Comparison of ENCODE assay signal across 14 cellular contexts in genomic region chr14:31414190-31414833, GRCh38. TPM values are rescaled to one million over a fixed set of nuclear protein-coding genes. Genes with fewer than 3 reads are reported as not detected.
DNase-seq lines count a peak whose midpoint lies in the region; ATAC-seq and TF ChIP-seq lines count a peak whose summit lies in the region.
"Had no signal": no experiment of that assay in that cellular context is flagged by ENCODE, and none has a peak within 500 bp of the region (broad histone marks: within the 10 kb centered on the region; RNA-seq: fewer than 3 reads in every experiment).

No MANE protein-coding gene starts in this region.

- H3K4ac ChIP-seq in IMR-90 (ENCODE audit: low read depth, low read length), result no peak overlapping the region

- H3K27ac ChIP-seq in DOHH2 (ENCODE audit: low read depth, low read length), result no peak overlapping the region
- H3K27ac ChIP-seq in IMR-90 (ENCODE audit: insufficient read depth, low read length), result no peak overlapping the region
- H3K27ac ChIP-seq in mammary epithelial cell (ENCODE audit: insufficient read depth, low read depth, low read length), result no peak overlapping the region
- H3K27ac ChIP-seq in transverse colon, result no peak overlapping the region

- no peaks in the 10 kb centered on the region for H3K9me3 ChIP-seq in DOHH2 (ENCODE audit: control insufficient read depth, insufficient read depth, low read length)
- no peaks in the 10 kb centered on the region for H3K9me3 ChIP-seq in IMR-90 (ENCODE audit: control insufficient read depth, insufficient read depth, low read length)
- H3K9me3 ChIP-seq in mammary epithelial cell (replicated peaks; ENCODE audit: insufficient read depth, low read length), result no peaks in the 10 kb centered on the region
- no peaks in the 10 kb centered on the region for H3K9me3 ChIP-seq in transverse colon

- TF ChIP-seq CTCF in DOHH2 (IDR thresholded peaks at IDR 0.05; ENCODE audit: low read depth, low read length, poor library complexity, severe bottlenecking) (no peak), IMR-90 (conservative IDR thresholded peaks at IDR 0.05; ENCODE audit: low read depth, low read length) (no peak), mammary epithelial cell (conservative IDR thresholded peaks at IDR 0.05 in 1 of 2, IDR thresholded peaks at IDR 0.05 in 1 of 2; ENCODE audit: extremely low read depth in 1 of 2, insufficient read depth in 1 of 2, low read depth in 1 of 2, low read length in 2 of 2) (no peak), transverse colon (IDR thresholded peaks at IDR 0.05) (no peak)

- dilution Hi-C loops in IMR-90 (cut with HindIII; ENCODE audit: low sequenced_read_pairs, unreplicated experiment), result no loop called here
- dilution Hi-C loops in mammary epithelial cell (cut with HindIII; ENCODE audit: low sequenced_read_pairs), result no loop called here

- no peak overlapping the region for H2BK5ac ChIP-seq in IMR-90 (ENCODE audit: low read depth, low read length, poor library complexity, severe bottlenecking)

- peak; percentile 30 for DNase-seq in IMR-90
- DNase-seq in mammary epithelial cell, result peak; percentile 23
- peak; percentile 57 for DNase-seq in kidney tubule cell (ENCODE audit: low spot score)
- no peak for DNase-seq in NCI-H446 treated with DMSO at 0.1 percent for 48 hours (lab: John Stamatoyannopoulos, UW)
- no peak for DNase-seq in transverse colon
- DNase-seq: activated effector memory CD4-positive, alpha-beta T cell treated with anti-CD3 and anti-CD28 coated beads, Interleukin-2, amount 50 U/mL, for 16 hours; hypothalamus; mesendoderm; NCI-H1105 treated with DMSO at 0.1 percent for 48 hours; NCI-H345; stimulated activated CD4-positive, alpha-beta T cell treated with anti-CD3 and anti-CD28 coated beads, Interleukin-2, amount 100 ng/mL, for 24 hours had no signal

- no peak overlapping the region for H2BK15ac ChIP-seq in IMR-90 (ENCODE audit: low read depth, low read length)

- no TSS peak for BruUV-seq in IMR-90 (replicated peaks; lab: Mats Ljungman, UMichigan)
- BruUV-seq in mammary epithelial cell (replicated peaks; lab: Mats Ljungman, UMichigan), result no TSS peak

- no peak overlapping the region for H4K8ac ChIP-seq in IMR-90 (ENCODE audit: low read depth in 2 of 2, low read length in 2 of 2)

- ATAC-seq in IMR-90 (ENCODE audit: low read depth), result peak; percentile 27; the same call in 1 of the 2 replicates
- ATAC-seq in HG02981 (IDR thresholded peaks at IDR 0.05; ENCODE audit: unreplicated experiment), result no peak
- ATAC-seq in HG03175 (IDR thresholded peaks at IDR 0.05; ENCODE audit: unreplicated experiment), result no peak

- H3K27me3 ChIP-seq in DOHH2 (ENCODE audit: control insufficient read depth, low read length), result no peaks in the 10 kb centered on the region
- H3K27me3 ChIP-seq in IMR-90 (ENCODE audit: control insufficient read depth, insufficient read depth, low read length), result no peaks in the 10 kb centered on the region
- no peaks in the 10 kb centered on the region for H3K27me3 ChIP-seq in mammary epithelial cell (ENCODE audit: insufficient read depth, low read length)
- H3K27me3 ChIP-seq in transverse colon, result no peaks in the 10 kb centered on the region

- H3K9ac ChIP-seq in IMR-90 (ENCODE audit: low read depth, low read length), result no peak overlapping the region
- H3K9ac ChIP-seq in mammary epithelial cell (ENCODE audit: insufficient read depth, low read length), result no peak overlapping the region

- H3K36me3 ChIP-seq in DOHH2 (ENCODE audit: control insufficient read depth, low read length), result no peaks in the 10 kb centered on the region
- no peaks in the 10 kb centered on the region for H3K36me3 ChIP-seq in IMR-90 (ENCODE audit: control insufficient read depth, insufficient read depth, low read length)
- no peaks in the 10 kb centered on the region for H3K36me3 ChIP-seq in mammary epithelial cell (ENCODE audit: insufficient read depth, low read length)
- no peaks in the 10 kb centered on the region for H3K36me3 ChIP-seq in transverse colon

- no peak overlapping the region for H3K18ac ChIP-seq in IMR-90 (ENCODE audit: low read depth, low read length)

- peaks cover 11% of the 10 kb centered on the region for H3F3A ChIP-seq in DOHH2 (ENCODE audit: control insufficient read depth, insufficient read depth)

- H3K4me3 ChIP-seq in DOHH2 (ENCODE audit: low read length) (no peak overlapping the region), IMR-90 (ENCODE audit: insufficient read depth, low read depth, low read length) (no peak overlapping the region), mammary epithelial cell (replicated peaks in 1 of 3; ENCODE audit: insufficient read depth in 1 of 3, low read depth in 2 of 3, low read length in 3 of 3) (no peak overlapping the region), transverse colon (no peak overlapping the region)

- H4K5ac ChIP-seq in IMR-90 (ENCODE audit: low read depth, low read length), result no peak overlapping the region

- intact Hi-C loops in IMR-90 (cut with micrococcal nuclease) (no loop called here), mammary epithelial cell (cut with micrococcal nuclease) (no loop called here), transverse colon (cut with DNase I; ENCODE audit: low total_unique reads) (loop anchor here (10.0 kb wide), 1 partner anchor 840 kb away; no protein-coding TSS in a partner anchor)

- no peak overlapping the region for H3K23ac ChIP-seq in IMR-90 (ENCODE audit: low read depth, low read length)

- no peak overlapping the region for H2BK20ac ChIP-seq in IMR-90 (ENCODE audit: low read depth, low read length)

- CTCF ChIA-PET in IMR-90 (lab: Yijun Ruan, JAX), result no interaction called here
- CTCF ChIA-PET in mammary epithelial cell (lab: Charles Lee; ENCODE audit: low non-redundant PET), result no interaction called here

- no peaks in the 10 kb centered on the region for H3K9me2 ChIP-seq in DOHH2 (replicated peaks; ENCODE audit: control insufficient read depth, low read length)

- TF ChIP-seq POLR2A in IMR-90 (IDR thresholded peaks at IDR 0.05; ENCODE audit: low read depth, low read length), result no peak
- TF ChIP-seq POLR2A in transverse colon (IDR thresholded peaks at IDR 0.05), result no peak

- no peak for TF ChIP-seq RAD21 in IMR-90 (IDR thresholded peaks at IDR 0.05; ENCODE audit: low read length)

- no peak overlapping the region for H2AK5ac ChIP-seq in IMR-90 (ENCODE audit: low read depth, low read length)

- in situ Hi-C loops in IMR-90 (cut with MboI; ENCODE audit: low sequenced_read_pairs) (no loop called here), mammary epithelial cell (cut with MboI; ENCODE audit: low sequenced_read_pairs in 2 of 2) (no loop called here), transverse colon (cut with MboI; ENCODE audit: low pct_ligation_motif_present in 1 of 4, low pct_unique_long_range_greater_than_20kb in 1 of 4, low sequenced_read_pairs in 3 of 4) (no loop called here)

- no peaks in the 10 kb centered on the region for H4K20me1 ChIP-seq in DOHH2 (ENCODE audit: control insufficient read depth, insufficient read depth, low read depth, low read length)
- H4K20me1 ChIP-seq in IMR-90 (ENCODE audit: insufficient read depth, low read length), result peaks cover 7% of the 10 kb centered on the region; the same call in 1 of the 2 replicates
- H4K20me1 ChIP-seq in mammary epithelial cell (ENCODE audit: insufficient read depth, low read length), result no peaks in the 10 kb centered on the region

- no peak overlapping the region for H2AK9ac ChIP-seq in IMR-90 (replicated peaks; ENCODE audit: low read depth, low read length, poor library complexity)

- H3K79me2 ChIP-seq in DOHH2 (ENCODE audit: control insufficient read depth, low read length), result peaks cover 10% of the 10 kb centered on the region
- H3K79me2 ChIP-seq in mammary epithelial cell (ENCODE audit: insufficient read depth, low read length), result peaks cover 67% of the 10 kb centered on the region

- no peak overlapping the region for H3K56ac ChIP-seq in IMR-90 (ENCODE audit: extremely low read depth, insufficient read depth, low read length)

- POLR2A ChIA-PET in IMR-90 (lab: Charles Lee; ENCODE audit: unreplicated experiment), result no interaction called here

- H4K91ac ChIP-seq in IMR-90 (ENCODE audit: insufficient read depth, low read depth, low read length), result no peak overlapping the region

- no CpG with 5 or more reads among the region's 1 CpG for WGBS in IMR-90 (ENCODE audit: extremely low coverage in 2 of 2, insufficient read length in 1 of 2), 2 experiments
- WGBS in mammary epithelial cell (ENCODE audit: low coverage, missing lambda C conversion rate), result 0% methylated on average over 1 of the region's 1 CpG
- WGBS in transverse colon (ENCODE audit: low coverage in 1 of 2), 2 donors, result 11 to 27% methylated on average over 1 of the region's 1 CpG

- H3K4me1 ChIP-seq in DOHH2 (ENCODE audit: control insufficient read depth, low read length) (peaks cover 36% of the 10 kb centered on the region), IMR-90 (ENCODE audit: control insufficient read depth, insufficient read depth, low read length) (peaks cover 2% of the 10 kb centered on the region; the same call in 1 of the 2 replicates), mammary epithelial cell (ENCODE audit: insufficient read depth, low read length) (peaks cover 8% of the 10 kb centered on the region), transverse colon (peaks cover 9 to 56% (median 14%) of the 10 kb centered on the region in 4 donors)

- H2AFZ ChIP-seq in IMR-90 (replicated peaks; ENCODE audit: low read length, poor library complexity) (no peak overlapping the region), mammary epithelial cell (ENCODE audit: low read depth, low read length) (no peak overlapping the region)

- TF ChIP-seq EP300 in transverse colon (IDR thresholded peaks at IDR 0.05; ENCODE audit: low read depth), result no peak

- H3K14ac ChIP-seq in IMR-90 (replicated peaks; ENCODE audit: low read depth, low read length), result no peak overlapping the region

- H3K9me1 ChIP-seq in IMR-90 (ENCODE audit: insufficient read depth, low read length), result no peaks in the 10 kb centered on the region

- H3K4me2 ChIP-seq in DOHH2 (ENCODE audit: low read length), result 0 out of 2 replicates have a peak overlapping the region, but pooled peaks have one; percentile 5
- no peak overlapping the region for H3K4me2 ChIP-seq in IMR-90 (ENCODE audit: low read depth, low read length)
- peak overlapping the region; percentile 20 for H3K4me2 ChIP-seq in mammary epithelial cell (ENCODE audit: insufficient read depth, low read depth, low read length)

- no peak overlapping the region for H2BK120ac ChIP-seq in IMR-90 (ENCODE audit: low read depth, low read length)

- peaks cover 14 to 45% of the 10 kb centered on the region in 2 experiments for H3K79me1 ChIP-seq in IMR-90 (ENCODE audit: low read depth in 1 of 2, low read length in 2 of 2)

RNA-seq across cellular contexts. Expression of gene HEATR5A, which starts 6.0 kb away (rescaled TPM):
- total RNA-seq in IMR-90 (2012; rRNA removed) (46.4 and 48.9 TPM in 2 replicates), mammary epithelial cell (10 to 100 TPM; 32.1 to 37.5 TPM), transverse colon (10 to 100 TPM; 15.3 to 58.4 (median 38.5) TPM)
- polyA plus RNA-seq in IMR-90 (2012; rRNA removed) (12.6 and 14.0 TPM in 2 replicates), mammary epithelial cell (12.2 TPM)
- polyA plus RNA-seq in IMR-90 (2012; cell fraction: cytosol; rRNA removed), result 3.5 and 4.5 TPM in 2 replicates
- 4.7 and 17.4 TPM in 2 replicates for polyA plus RNA-seq in IMR-90 (2012; cell fraction: nucleus; rRNA removed; ENCODE audit: low replicate concordance)
- 18.1 TPM for polyA minus RNA-seq in mammary epithelial cell

RNA-seq across cellular contexts. Expression of gene DTD2, which starts 43.0 kb away (rescaled TPM):
- total RNA-seq in IMR-90 (2012; rRNA removed), result 24.9 and 46.1 TPM in 2 replicates
- 13.4 and 16.9 TPM in 2 replicates for polyA plus RNA-seq in IMR-90 (2012; rRNA removed)
- polyA plus RNA-seq in IMR-90 (2012; cell fraction: cytosol; rRNA removed), result 8.7 and 16.7 TPM in 2 replicates
- polyA plus RNA-seq in IMR-90 (2012; cell fraction: nucleus; rRNA removed; ENCODE audit: low replicate concordance), result 5.2 and 8.1 TPM in 2 replicates
- 10 to 100 TPM; 21.4 to 59.5 TPM for total RNA-seq in mammary epithelial cell
- polyA plus RNA-seq in mammary epithelial cell, result 21.8 TPM
- 12.4 TPM for polyA minus RNA-seq in mammary epithelial cell
- total RNA-seq in transverse colon, result 10 to 100 TPM in 3 of 4 donors, 1 to 10 TPM in 1; 7.5 to 62.7 (median 25.9) TPM

Comparison
In these comparisons a context has a peak if more than half of its experiments do, and no peak if none do; other contexts are left out.
1. DNase-seq: peak in IMR-90 (single experiment), mammary epithelial cell (single experiment) and kidney tubule cell (single experiment); none in NCI-H446 treated with DMSO at 0.1 percent for 48 hours (single experiment) and transverse colon (single experiment).